ENCODE assay signal across 20 cellular contexts in genomic region chr1:199161766-199162303, GRCh38.
DNase-seq lines count a peak whose midpoint lies in the region; ATAC-seq and TF ChIP-seq lines count a peak whose summit lies in the region.
"Had no signal": no experiment of that assay in that cellular context is flagged by ENCODE, and none has a peak within 500 bp of the region (broad histone marks: within the 10 kb centered on the region; RNA-seq: fewer than 3 reads in every experiment).

No MANE protein-coding gene starts in this region.

- CTCF ChIA-PET in MCF 10A (lab: Yijun Ruan, JAX), result interaction anchor here (1.1 kb wide), 1 partner anchor 11 kb away, joined by 4 read pairs; no protein-coding TSS in a partner anchor

- H3K36me3 Mint-ChIP-seq in activated T-cell treated with anti-CD3 and anti-CD28 coated beads, Interleukin-2, amount 50 U/mL, for 24 hours (ENCODE audit: low read depth), result no peaks in the 10 kb centered on the region
- no peaks in the 10 kb centered on the region for H3K36me3 Mint-ChIP-seq in activated naive CD8-positive, alpha-beta T cell treated with anti-CD3 and anti-CD28 coated beads, Interleukin-2, amount 50 U/mL, for 24 hours (ENCODE audit: low read depth)
- no peaks in the 10 kb centered on the region for H3K36me3 Mint-ChIP-seq in MCF 10A (ENCODE audit: insufficient read depth, unreplicated experiment)
- H3K36me3 Mint-ChIP-seq: CD4-positive, alpha-beta memory T cell; memory B cell; naive thymus-derived CD8-positive, alpha-beta T cell had no signal

- H3K27me3 Mint-ChIP-seq in activated T-cell treated with anti-CD3 and anti-CD28 coated beads, Interleukin-2, amount 50 U/mL, for 24 hours, result peaks cover 3% of the 10 kb centered on the region
- peaks cover 6% of the 10 kb centered on the region for H3K27me3 Mint-ChIP-seq in activated naive CD8-positive, alpha-beta T cell treated with anti-CD3 and anti-CD28 coated beads, Interleukin-2, amount 50 U/mL, for 24 hours
- no peaks in the 10 kb centered on the region for H3K27me3 Mint-ChIP-seq in MCF 10A (ENCODE audit: insufficient read depth, unreplicated experiment)

- TF ChIP-seq CTCF in MCF 10A (IDR thresholded peaks at IDR 0.05; ENCODE audit: unreplicated experiment), result no peak

- POLR2A ChIA-PET in MCF 10A (lab: Yijun Ruan, JAX), result no interaction called here

- BruUV-seq in MCF 10A (replicated peaks; lab: Mats Ljungman, UMichigan), result no TSS peak

- peak; percentile 32 for DNase-seq in activated T-cell treated with anti-CD3 and anti-CD28 coated beads, Interleukin-2, amount 50 U/mL, for 24 hours
- DNase-seq in activated T-cell treated with anti-CD3 and anti-CD28 coated beads for 4 hours (no peak), KBM-7 (peak; percentile 49), hepatic stellate cell (ENCODE audit: low spot score) (no peak), MCF 10A (ENCODE audit: unreplicated experiment) (no peak), MV-4-11 (lab: John Stamatoyannopoulos, UW) (no peak)
- DNase-seq in activated naive CD8-positive, alpha-beta T cell treated with anti-CD3 and anti-CD28 coated beads, Interleukin-2, amount 50 U/mL, for 24 hours, result peak; percentile 14
- DNase-seq in stimulated activated CD8-positive, alpha-beta memory T cell treated with anti-CD3 and anti-CD28 coated beads, Interleukin-4, amount 100 ng/mL, for 48 hours, result peak; percentile 30
- DNase-seq: anterior cingulate cortex; CD4-positive, alpha-beta memory T cell; cerebellar nuclear complex; naive thymus-derived CD8-positive, alpha-beta T cell; NCI-H1092 treated with DMSO at 0.1 percent for 48 hours; NCI-H524 treated with DMSO at 0.1 percent for 48 hours; SJCRH30; stomach; T-helper 9 cell; upper lobe of right lung had no signal

- H3K4me3 Mint-ChIP-seq in activated T-cell treated with anti-CD3 and anti-CD28 coated beads, Interleukin-2, amount 50 U/mL, for 24 hours, result no peak overlapping the region
- peak overlapping the region; percentile 32 for H3K4me3 Mint-ChIP-seq in activated naive CD8-positive, alpha-beta T cell treated with anti-CD3 and anti-CD28 coated beads, Interleukin-2, amount 50 U/mL, for 24 hours
- no peak overlapping the region for H3K4me3 Mint-ChIP-seq in MCF 10A (ENCODE audit: unreplicated experiment)
- H3K4me3 Mint-ChIP-seq: memory B cell; naive thymus-derived CD8-positive, alpha-beta T cell had no signal

- peaks cover 5% of the 10 kb centered on the region for H3K9me3 Mint-ChIP-seq in activated T-cell treated with anti-CD3 and anti-CD28 coated beads, Interleukin-2, amount 50 U/mL, for 24 hours
- H3K9me3 Mint-ChIP-seq in activated naive CD8-positive, alpha-beta T cell treated with anti-CD3 and anti-CD28 coated beads, Interleukin-2, amount 50 U/mL, for 24 hours, result no peaks in the 10 kb centered on the region
- H3K9me3 Mint-ChIP-seq in MCF 10A (ENCODE audit: unreplicated experiment), result no peaks in the 10 kb centered on the region
- H3K9me3 Mint-ChIP-seq: naive thymus-derived CD8-positive, alpha-beta T cell had no signal

- in situ Hi-C loops in KBM-7 (cut with MboI; ENCODE audit: low pct_unique_long_range_greater_than_20kb, low sequenced_read_pairs), result no loop called here

- peak overlapping the region; percentile 77 for H3K27ac Mint-ChIP-seq in activated T-cell treated with anti-CD3 and anti-CD28 coated beads, Interleukin-2, amount 50 U/mL, for 24 hours
- peak overlapping the region; percentile 59 for H3K27ac Mint-ChIP-seq in activated naive CD8-positive, alpha-beta T cell treated with anti-CD3 and anti-CD28 coated beads, Interleukin-2, amount 50 U/mL, for 24 hours
- no peak overlapping the region for H3K27ac Mint-ChIP-seq in MCF 10A (ENCODE audit: low read depth, unreplicated experiment)
- H3K27ac Mint-ChIP-seq: memory B cell had no signal

- intact Hi-C loops in MCF 10A (cut with micrococcal nuclease), result no loop called here

- peak; percentile 28 for ATAC-seq in activated naive CD8-positive, alpha-beta T cell treated with anti-CD3 and anti-CD28 coated beads, Interleukin-2, amount 50 U/mL, for 24 hours
- ATAC-seq: K562; naive thymus-derived CD8-positive, alpha-beta T cell; upper lobe of right lung had no signal

- H3K4me1 Mint-ChIP-seq in activated T-cell treated with anti-CD3 and anti-CD28 coated beads, Interleukin-2, amount 50 U/mL, for 24 hours (ENCODE audit: low read depth), result peaks cover 41% of the 10 kb centered on the region
- peaks cover 42% of the 10 kb centered on the region for H3K4me1 Mint-ChIP-seq in activated naive CD8-positive, alpha-beta T cell treated with anti-CD3 and anti-CD28 coated beads, Interleukin-2, amount 50 U/mL, for 24 hours
- peaks cover 6% of the 10 kb centered on the region for H3K4me1 Mint-ChIP-seq in MCF 10A (ENCODE audit: insufficient read depth, unreplicated experiment)

Comparison
In these comparisons a context has a peak if more than half of its experiments do, and no peak if none do; other contexts are left out.
1. DNase-seq: peak in activated T-cell treated with anti-CD3 and anti-CD28 coated beads, Interleukin-2, amount 50 U/mL, for 24 hours (single experiment), KBM-7 (single experiment), activated naive CD8-positive, alpha-beta T cell treated with anti-CD3 and anti-CD28 coated beads, Interleukin-2, amount 50 U/mL, for 24 hours (single experiment) and stimulated activated CD8-positive, alpha-beta memory T cell treated with anti-CD3 and anti-CD28 coated beads, Interleukin-4, amount 100 ng/mL, for 48 hours (single experiment); none in activated T-cell treated with anti-CD3 and anti-CD28 coated beads for 4 hours (single experiment), hepatic stellate cell (single experiment), MCF 10A (single experiment) and MV-4-11 (single experiment).